In genomic region chr6:79946773-79947190, GRCh38 we compare ENCODE assay signal across 9 cellular contexts. TPM values are rescaled to one million over a fixed set of nuclear protein-coding genes. Genes with fewer than 3 reads are reported as not detected.
A peak's percentile ranks its signal among the peaks of the same experiment; 100 is the strongest.
DNase-seq lines count a peak whose midpoint lies in the region; ATAC-seq and TF ChIP-seq lines count a peak whose summit lies in the region.
"Had no signal": no experiment of that assay in that cellular context is flagged by ENCODE, and none has a peak within 500 bp of the region (broad histone marks: within the 10 kb centered on the region; RNA-seq: fewer than 3 reads in every experiment).

No MANE protein-coding gene starts in this region.

- H3K4me1 Mint-ChIP-seq in activated CD4-positive, alpha-beta T cell treated with anti-CD3 and anti-CD28 coated beads, Interleukin-2, amount 10 ng/mL, durations not matched to agents 7 days and 5 days, result peaks cover 27% of the 10 kb centered on the region

- POLR2A ChIA-PET in activated CD4-positive, alpha-beta T cell treated with anti-CD3 and anti-CD28 coated beads, Interleukin-2, amount 10 ng/mL, durations not matched to agents 7 days and 5 days (lab: Charles Lee), result no interaction called here

- H3K27ac Mint-ChIP-seq in activated CD4-positive, alpha-beta T cell treated with anti-CD3 and anti-CD28 coated beads, Interleukin-2, amount 10 ng/mL, durations not matched to agents 7 days and 5 days, result no peak overlapping the region

- H3K27ac ChIP-seq in HUES48 (ENCODE audit: low read depth, low read length) (no peak overlapping the region), mucosa of rectum (ENCODE audit: low read depth in 2 of 2, low read length in 2 of 2) (no peak overlapping the region), urinary bladder (ENCODE audit: low read depth) (no peak overlapping the region)

- peaks cover 40% of the 10 kb centered on the region for H3K27me3 Mint-ChIP-seq in activated CD4-positive, alpha-beta T cell treated with anti-CD3 and anti-CD28 coated beads, Interleukin-2, amount 10 ng/mL, durations not matched to agents 7 days and 5 days

- peak overlapping the region; percentile 81 for H3K4me3 Mint-ChIP-seq in activated CD4-positive, alpha-beta T cell treated with anti-CD3 and anti-CD28 coated beads, Interleukin-2, amount 10 ng/mL, durations not matched to agents 7 days and 5 days

- CTCF ChIA-PET in activated CD4-positive, alpha-beta T cell treated with anti-CD3 and anti-CD28 coated beads, Interleukin-2, amount 10 ng/mL, durations not matched to agents 7 days and 5 days (lab: Charles Lee), result interaction anchor here (1.0 to 1.2 kb wide), 6 partner anchors 14 to 157 kb away, joined by 3 to 6 read pairs (median 4); no protein-coding TSS in a partner anchor

- no peaks in the 10 kb centered on the region for H3K36me3 Mint-ChIP-seq in activated CD4-positive, alpha-beta T cell treated with anti-CD3 and anti-CD28 coated beads, Interleukin-2, amount 10 ng/mL, durations not matched to agents 7 days and 5 days (ENCODE audit: low read depth)

- DNase-seq in C1 segment of cervical spinal cord (lab: John Stamatoyannopoulos, UW), result peak in 8 of 14 donors; percentile 7 to 74 (median 40)
- peak; percentile 12 for DNase-seq in activated CD4-positive, alpha-beta T cell treated with anti-CD3 and anti-CD28 coated beads, Interleukin-2, amount 10 ng/mL, durations not matched to agents 7 days and 5 days
- peak; percentile 42 for DNase-seq in epithelial cell of esophagus (ENCODE audit: low read depth)
- DNase-seq in NCI-H128 (lab: John Stamatoyannopoulos, UW; ENCODE audit: unreplicated experiment), result no peak

- no peaks in the 10 kb centered on the region for H3K36me3 ChIP-seq in HUES48 (ENCODE audit: control insufficient read depth, insufficient read depth, low read length)
- no peaks in the 10 kb centered on the region for H3K36me3 ChIP-seq in mucosa of rectum (ENCODE audit: control insufficient read depth in 2 of 2, insufficient read depth in 2 of 2, low read length in 2 of 2)
- H3K36me3 ChIP-seq in urinary bladder (ENCODE audit: insufficient read depth), result no peaks in the 10 kb centered on the region

- H3K9me3 Mint-ChIP-seq in activated CD4-positive, alpha-beta T cell treated with anti-CD3 and anti-CD28 coated beads, Interleukin-2, amount 10 ng/mL, durations not matched to agents 7 days and 5 days, result no peaks in the 10 kb centered on the region

- H3K9me3 ChIP-seq in HUES48 (ENCODE audit: control insufficient read depth, insufficient read depth, low read length) (no peaks in the 10 kb centered on the region), mucosa of rectum (ENCODE audit: control insufficient read depth in 2 of 2, low read length in 2 of 2) (no peaks in the 10 kb centered on the region)

- H3K9ac ChIP-seq in HUES48 (ENCODE audit: low read depth, low read length) (no peak overlapping the region), mucosa of rectum (ENCODE audit: low read depth in 1 of 2, low read length in 2 of 2) (peak overlapping the region in 1 of 2 donors; percentile 39)

- H3K4me3 ChIP-seq in HUES48 (ENCODE audit: low read depth, low read length) (peak overlapping the region; percentile 88), epithelial cell of esophagus (ENCODE audit: low read length) (peak overlapping the region; percentile 66), mucosa of rectum (ENCODE audit: low read length in 2 of 2) (peak overlapping the region; percentile 61 to 63), urinary bladder (ENCODE audit: low read depth, low read length) (peak overlapping the region; percentile 63)
- H3K4me3 ChIP-seq: K562 had no signal

- ATAC-seq in GM19328 (IDR thresholded peaks at IDR 0.05; ENCODE audit: unreplicated experiment), result peak; percentile 11
- ATAC-seq: K562 had no signal

- H3K27me3 ChIP-seq in HUES48 (ENCODE audit: control insufficient read depth, insufficient read depth, low read length) (no peaks in the 10 kb centered on the region; the same call in 1 of the 2 replicates), mucosa of rectum (ENCODE audit: control insufficient read depth in 2 of 2, insufficient read depth in 2 of 2, low read length in 2 of 2) (peaks cover 20 to 28% of the 10 kb centered on the region in 2 donors)

- WGBS in urinary bladder, result under 1% methylated on average over 31 of the region's 31 CpGs

- TF ChIP-seq CTCF in epithelial cell of esophagus (IDR thresholded peaks at IDR 0.05; ENCODE audit: insufficient read depth, low read depth, low read length, missing control alignments), result no peak

- peaks cover 44% of the 10 kb centered on the region for H3K4me1 ChIP-seq in HUES48 (ENCODE audit: control insufficient read depth, insufficient read depth, low read length)
- peaks cover 5 to 9% of the 10 kb centered on the region in 2 donors for H3K4me1 ChIP-seq in mucosa of rectum (ENCODE audit: control insufficient read depth in 2 of 2, insufficient read depth in 2 of 2, low read length in 2 of 2)
- no peaks in the 10 kb centered on the region for H3K4me1 ChIP-seq in urinary bladder (ENCODE audit: insufficient read depth)

RNA-seq across cellular contexts. Expression of gene ELOVL4, which starts 0.6 kb away (rescaled TPM):
- 1 to 10 TPM in 1 of 2 experiments, under 1 TPM in 1; 0.79 to 1.1 TPM for total RNA-seq in activated CD4-positive, alpha-beta T cell treated with anti-CD3 and anti-CD28 coated beads, Interleukin-2, amount 10 ng/mL, durations not matched to agents 7 days and 5 days
- total RNA-seq in urinary bladder, result 9.3 TPM
- polyA plus RNA-seq in urinary bladder, result 3.2 TPM
- total RNA-seq: K562 had no signal
- polyA plus RNA-seq: K562 had no signal

RNA-seq across cellular contexts. Expression of gene TTK, which starts 57.7 kb away (rescaled TPM):
- 10 to 100 TPM; 40.7 to 52.5 TPM for total RNA-seq in activated CD4-positive, alpha-beta T cell treated with anti-CD3 and anti-CD28 coated beads, Interleukin-2, amount 10 ng/mL, durations not matched to agents 7 days and 5 days
- total RNA-seq in urinary bladder, result 21.9 TPM
- 0.23 TPM for polyA plus RNA-seq in urinary bladder
